In genomic region chr12:1670244-1670814, GRCh38 we compare ENCODE assay signal across 20 cellular contexts. TPM values are rescaled to one million over a fixed set of nuclear protein-coding genes. Genes with fewer than 3 reads are reported as not detected.
DNase-seq lines count a peak whose midpoint lies in the region; ATAC-seq and TF ChIP-seq lines count a peak whose summit lies in the region.
"Had no signal": no experiment of that assay in that cellular context is flagged by ENCODE, and none has a peak within 500 bp of the region (broad histone marks: within the 10 kb centered on the region; RNA-seq: fewer than 3 reads in every experiment).

No MANE protein-coding gene starts in this region.

- H3K9me3 ChIP-seq in heart right ventricle (peaks cover 0 to under 1% (median 0%) of the 10 kb centered on the region in 11 donors), parathyroid adenoma (ENCODE audit: control insufficient read depth, low read length) (no peaks in the 10 kb centered on the region), uterus (no peaks in the 10 kb centered on the region)
- H3K9me3 ChIP-seq: adrenal gland, HAP-1 had no signal

- no peaks in the 10 kb centered on the region for H3K36me3 ChIP-seq in heart right ventricle
- no peaks in the 10 kb centered on the region for H3K36me3 ChIP-seq in parathyroid adenoma (ENCODE audit: control insufficient read depth, insufficient read depth, low read length)
- no peaks in the 10 kb centered on the region for H3K36me3 ChIP-seq in uterus
- H3K36me3 ChIP-seq: adrenal gland, HAP-1 had no signal

- H3K27me3 ChIP-seq in heart right ventricle (no peaks in the 10 kb centered on the region), parathyroid adenoma (ENCODE audit: control insufficient read depth, insufficient read depth, low read length) (no peaks in the 10 kb centered on the region), uterus (no peaks in the 10 kb centered on the region)
- H3K27me3 ChIP-seq: adrenal gland had no signal

- intact Hi-C loops in Calu3 (cut with micrococcal nuclease; ENCODE audit: unreplicated experiment) (no loop called here), heart right ventricle (cut with DNase I) (no loop called here), uterus (cut with DNase I; ENCODE audit: low total_unique reads) (no loop called here)

- peak overlapping the region in 9 of 10 donors; percentile 34 to 93 (median 84) for H3K27ac ChIP-seq in heart right ventricle
- no peak overlapping the region for H3K27ac ChIP-seq in parathyroid adenoma
- H3K27ac ChIP-seq in uterus, result no peak overlapping the region
- H3K27ac ChIP-seq: adrenal gland had no signal

- DNase-seq in Calu3 (peak; percentile 17), NCI-H2171 (lab: John Stamatoyannopoulos, UW) (peak; percentile 52), heart right ventricle (no peak), HuH-7 (ENCODE audit: low spot score) (no peak), SIG-M5 treated with dmso at 0.1 percent for 504 hours (lab: John Stamatoyannopoulos, UW; ENCODE audit: unreplicated experiment) (no peak), uterus (no peak)
- DNase-seq: activated B cell treated with CpG ODN at 0.5 μM for 24 hours; adrenal gland; caudate nucleus; hippocampal formation; KG1; midbrain; NCI-H2081 treated with DMSO at 0.1 percent for 48 hours; NCI-H524 treated with DMSO at 0.1 percent for 48 hours; nucleus accumbens; SIG-M5; stimulated activated CD4-positive, alpha-beta T cell treated with anti-CD3 and anti-CD28 coated beads, Interleukin-2, amount 100 ng/mL, for 24 hours had no signal

- ATAC-seq in heart right ventricle, result no peak
- no peak for ATAC-seq in HG03460 (IDR thresholded peaks at IDR 0.05; ENCODE audit: unreplicated experiment)

- H3K27me3 Mint-ChIP-seq in Calu3 (ENCODE audit: unreplicated experiment), result no peaks in the 10 kb centered on the region
- H3K27me3 Mint-ChIP-seq: activated B cell treated with CpG ODN at 0.5 μM for 24 hours had no signal

- peaks cover 36% of the 10 kb centered on the region for H3K4me1 Mint-ChIP-seq in Calu3 (ENCODE audit: low read depth, unreplicated experiment)

- H2AFZ ChIP-seq in parathyroid adenoma, result peak overlapping the region; percentile 75

- no peak overlapping the region for H3K4me2 ChIP-seq in parathyroid adenoma (ENCODE audit: low read length)

- no peak for TF ChIP-seq POLR2A in uterus (IDR thresholded peaks at IDR 0.05)

- CTCF ChIA-PET in Calu3 (lab: Charles Lee), result interaction anchor here (0.7 to 1.8 kb wide), 8 partner anchors 9 to 670 kb away, joined by 3 to 6 read pairs (median 4); partner anchors contain the start of gene ADIPOR2

- H3K4me3 Mint-ChIP-seq in Calu3 (ENCODE audit: low read depth, unreplicated experiment), result no peak overlapping the region
- H3K4me3 Mint-ChIP-seq: activated B cell treated with CpG ODN at 0.5 μM for 24 hours had no signal

- TF ChIP-seq CTCF in Calu3 (IDR thresholded peaks at IDR 0.05; ENCODE audit: unreplicated experiment) (no peak), heart right ventricle (IDR thresholded peaks at IDR 0.05) (no peak), parathyroid adenoma (IDR thresholded peaks at IDR 0.05) (no peak), uterus (IDR thresholded peaks at IDR 0.05) (no peak)

- BruUV-seq in Calu3 (replicated peaks; lab: Mats Ljungman, UMichigan), result TSS peak; percentile 85

- H3K4me1 ChIP-seq in heart right ventricle (peaks cover 3 to 38% (median 18%) of the 10 kb centered on the region in 9 donors), parathyroid adenoma (peaks cover 12% of the 10 kb centered on the region), uterus (no peaks in the 10 kb centered on the region)

- no peaks in the 10 kb centered on the region for H3K79me2 ChIP-seq in parathyroid adenoma

- H3K36me3 Mint-ChIP-seq in Calu3 (ENCODE audit: insufficient read depth, unreplicated experiment), result no peaks in the 10 kb centered on the region

- WGBS in heart right ventricle, 2 donors, result 74 to 80% methylated on average over 11 of the region's 11 CpGs

- H3K9ac ChIP-seq in parathyroid adenoma, result no peak overlapping the region

- H3K4me3 ChIP-seq in heart right ventricle (no peak overlapping the region), parathyroid adenoma (ENCODE audit: low read depth, low read length) (no peak overlapping the region), uterus (no peak overlapping the region)
- H3K4me3 ChIP-seq: adrenal gland, HAP-1 had no signal

- H3K27ac Mint-ChIP-seq in Calu3 (ENCODE audit: unreplicated experiment), result peak overlapping the region; percentile 74
- H3K27ac Mint-ChIP-seq: activated B cell treated with CpG ODN at 0.5 μM for 24 hours had no signal

- H3K9me3 Mint-ChIP-seq in Calu3 (ENCODE audit: low read depth, unreplicated experiment), result no peaks in the 10 kb centered on the region
- H3K9me3 Mint-ChIP-seq: activated B cell treated with CpG ODN at 0.5 μM for 24 hours had no signal

RNA-seq across cellular contexts. Expression of gene ADIPOR2, which starts 20.5 kb away (rescaled TPM):
- total RNA-seq in Calu3 (2022) (88.5 and 90.3 TPM in 2 replicates), heart right ventricle (10 to 100 TPM; 33.5 to 47.7 (median 42.1) TPM), uterus (10 to 100 TPM; 30.3 to 71.2 (median 42.3) TPM)
- polyA plus RNA-seq in heart right ventricle, result 10 to 100 TPM; 18.5 to 27.9 TPM

RNA-seq across cellular contexts. Expression of gene WNT5B, which starts 41.3 kb away (rescaled TPM):
- total RNA-seq in Calu3 (2022), result 0.24 TPM in 1 of 2 replicates, not detected in the other
- total RNA-seq in heart right ventricle, result 1 to 10 TPM in 5 of 10 donors, under 1 TPM in 5; 0.34 to 2.5 (median 1.2) TPM
- 1 to 10 TPM; 1.6 to 2.4 TPM for polyA plus RNA-seq in heart right ventricle
- 10 to 100 TPM in 1 of 4 donors, 1 to 10 TPM in 2, not detected in 1; 5.9 to 20.9 (median 7.2) TPM for total RNA-seq in uterus

Comparison
In these comparisons a context has a peak if more than half of its experiments do, and no peak if none do; other contexts are left out.
1. DNase-seq: peak in Calu3 (single experiment) and NCI-H2171 (single experiment); none in heart right ventricle (0 of 2), HuH-7 (single experiment), SIG-M5 treated with dmso at 0.1 percent for 504 hours (single experiment) and uterus (0 of 2).
2. H3K27ac ChIP-seq: peak in heart right ventricle (9 of 10); none in parathyroid adenoma (single experiment) and uterus (0 of 2).